8 cellular contexts compared by ENCODE assay signal in genomic region chr1:211829343-211830054, GRCh38. TPM values are rescaled to one million over a fixed set of nuclear protein-coding genes. Genes with fewer than 3 reads are reported as not detected.
DNase-seq lines count a peak whose midpoint lies in the region; ATAC-seq and TF ChIP-seq lines count a peak whose summit lies in the region.

No MANE protein-coding gene starts in this region.

- H3K9me3 Mint-ChIP-seq in activated T-cell treated with anti-CD3 and anti-CD28 coated beads, Interleukin-2, amount 50 U/mL, for 72 hours, result no peaks in the 10 kb centered on the region

- H3K27ac Mint-ChIP-seq in activated T-cell treated with anti-CD3 and anti-CD28 coated beads, Interleukin-2, amount 50 U/mL, for 72 hours, result peak overlapping the region; percentile 94

- H3K27ac ChIP-seq in iPS-20b (ENCODE audit: low read length), result no peak overlapping the region

- no peak for DNase-seq in activated T-cell treated with anti-CD3 and anti-CD28 coated beads, Interleukin-2, amount 50 U/mL, for 72 hours
- no peak for DNase-seq in activated T-cell treated with anti-CD3 and anti-CD28 coated beads, Interleukin-2, amount 50 U/mL, for 48 hours
- peak; percentile 19 for DNase-seq in NCI-H345 treated with DMSO at 0.1 percent for 48 hours (lab: John Stamatoyannopoulos, UW; ENCODE audit: unreplicated experiment)
- no peak for DNase-seq in astrocyte of the spinal cord (ENCODE audit: low read depth, low spot score)
- no peak for DNase-seq in sciatic nerve (ENCODE audit: low spot score)

- peak overlapping the region; percentile 60; the same call in 1 of the 2 replicates for H3K9ac ChIP-seq in iPS-20b (ENCODE audit: low read depth, low read length)

- peaks cover 3 to 7% of the 10 kb centered on the region in 2 donors for H3K36me3 Mint-ChIP-seq in activated T-cell treated with anti-CD3 and anti-CD28 coated beads, Interleukin-2, amount 50 U/mL, for 72 hours (ENCODE audit: insufficient read depth in 2 of 2)

- peaks cover 20% of the 10 kb centered on the region for H3K27me3 ChIP-seq in iPS-20b (ENCODE audit: insufficient read depth, low read length)

- peak overlapping the region; percentile 54 for H3K4me3 ChIP-seq in astrocyte of the spinal cord (ENCODE audit: low read depth, low read length)
- peak overlapping the region; percentile 82 for H3K4me3 ChIP-seq in iPS-20b (ENCODE audit: low read length)

- H3K4me1 ChIP-seq in iPS-20b (ENCODE audit: insufficient read depth, low read length), result no peaks in the 10 kb centered on the region; the same call in 1 of the 2 replicates

- peaks cover 62% of the 10 kb centered on the region for H3K4me1 Mint-ChIP-seq in activated T-cell treated with anti-CD3 and anti-CD28 coated beads, Interleukin-2, amount 50 U/mL, for 72 hours (ENCODE audit: low read depth)

- in situ Hi-C loops in astrocyte of the spinal cord (cut with HindIII; ENCODE audit: low sequenced_read_pairs), result no loop called here

- no peaks in the 10 kb centered on the region for H3K27me3 Mint-ChIP-seq in activated T-cell treated with anti-CD3 and anti-CD28 coated beads, Interleukin-2, amount 50 U/mL, for 72 hours (ENCODE audit: low read depth)

- no peaks in the 10 kb centered on the region for H3K9me3 ChIP-seq in iPS-20b (ENCODE audit: insufficient read depth, low read depth, low read length)

- intact Hi-C loops in sciatic nerve (cut with DNase I), result loop anchor here (10.0 kb wide), 1 partner anchor 135 kb away; no protein-coding TSS in a partner anchor

- peak overlapping the region; percentile 89 to 96 for H3K4me3 Mint-ChIP-seq in activated T-cell treated with anti-CD3 and anti-CD28 coated beads, Interleukin-2, amount 50 U/mL, for 72 hours

- peak; percentile 2 for TF ChIP-seq CTCF in astrocyte of the spinal cord (IDR thresholded peaks at IDR 0.05; ENCODE audit: low read depth, low read length)

- no peak for ATAC-seq in activated T-cell treated with anti-CD3 and anti-CD28 coated beads, Interleukin-2, amount 50 U/mL, for 72 hours (replicated peaks in 1 of 2)
- ATAC-seq in sciatic nerve, result peak; percentile 54
- no peak for ATAC-seq in HG03520 (IDR thresholded peaks at IDR 0.05; ENCODE audit: unreplicated experiment)
- no peak for ATAC-seq in HG02763 (IDR thresholded peaks at IDR 0.05; ENCODE audit: unreplicated experiment)

- no peaks in the 10 kb centered on the region for H3K36me3 ChIP-seq in iPS-20b (ENCODE audit: insufficient read depth, low read depth, low read length)

RNA-seq across cellular contexts. Expression of gene LPGAT1, which starts 1.1 kb away (rescaled TPM):
- 10 to 100 TPM; 23.1 to 28.3 TPM for total RNA-seq in activated T-cell treated with anti-CD3 and anti-CD28 coated beads, Interleukin-2, amount 50 U/mL, for 72 hours
- total RNA-seq in sciatic nerve, result 37.6 TPM
